Comparison of ENCODE assay signal across 1 cellular context in genomic region chr5:78542321-78542840, GRCh38.
TF ChIP-seq lines count a peak whose summit lies in the region.

No MANE protein-coding gene starts in this region.

TF ChIP-seq in HEK293, 187 proteins besides CTCF, POLR2A, EP300 and RAD21 (continued from another document):
- TF ChIP-seq, protein P1, sequence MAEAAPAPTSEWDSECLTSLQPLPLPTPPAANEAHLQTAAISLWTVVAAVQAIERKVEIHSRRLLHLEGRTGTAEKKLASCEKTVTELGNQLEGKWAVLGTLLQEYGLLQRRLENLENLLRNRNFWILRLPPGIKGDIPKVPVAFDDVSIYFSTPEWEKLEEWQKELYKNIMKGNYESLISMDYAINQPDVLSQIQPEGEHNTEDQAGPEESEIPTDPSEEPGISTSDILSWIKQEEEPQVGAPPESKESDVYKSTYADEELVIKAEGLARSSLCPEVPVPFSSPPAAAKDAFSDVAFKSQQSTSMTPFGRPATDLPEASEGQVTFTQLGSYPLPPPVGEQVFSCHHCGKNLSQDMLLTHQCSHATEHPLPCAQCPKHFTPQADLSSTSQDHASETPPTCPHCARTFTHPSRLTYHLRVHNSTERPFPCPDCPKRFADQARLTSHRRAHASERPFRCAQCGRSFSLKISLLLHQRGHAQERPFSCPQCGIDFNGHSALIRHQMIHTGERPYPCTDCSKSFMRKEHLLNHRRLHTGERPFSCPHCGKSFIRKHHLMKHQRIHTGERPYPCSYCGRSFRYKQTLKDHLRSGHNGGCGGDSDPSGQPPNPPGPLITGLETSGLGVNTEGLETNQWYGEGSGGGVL (tag by site-specific recombination; IDR thresholded peaks at IDR 0.05): no peak
- TF ChIP-seq, protein P2, sequence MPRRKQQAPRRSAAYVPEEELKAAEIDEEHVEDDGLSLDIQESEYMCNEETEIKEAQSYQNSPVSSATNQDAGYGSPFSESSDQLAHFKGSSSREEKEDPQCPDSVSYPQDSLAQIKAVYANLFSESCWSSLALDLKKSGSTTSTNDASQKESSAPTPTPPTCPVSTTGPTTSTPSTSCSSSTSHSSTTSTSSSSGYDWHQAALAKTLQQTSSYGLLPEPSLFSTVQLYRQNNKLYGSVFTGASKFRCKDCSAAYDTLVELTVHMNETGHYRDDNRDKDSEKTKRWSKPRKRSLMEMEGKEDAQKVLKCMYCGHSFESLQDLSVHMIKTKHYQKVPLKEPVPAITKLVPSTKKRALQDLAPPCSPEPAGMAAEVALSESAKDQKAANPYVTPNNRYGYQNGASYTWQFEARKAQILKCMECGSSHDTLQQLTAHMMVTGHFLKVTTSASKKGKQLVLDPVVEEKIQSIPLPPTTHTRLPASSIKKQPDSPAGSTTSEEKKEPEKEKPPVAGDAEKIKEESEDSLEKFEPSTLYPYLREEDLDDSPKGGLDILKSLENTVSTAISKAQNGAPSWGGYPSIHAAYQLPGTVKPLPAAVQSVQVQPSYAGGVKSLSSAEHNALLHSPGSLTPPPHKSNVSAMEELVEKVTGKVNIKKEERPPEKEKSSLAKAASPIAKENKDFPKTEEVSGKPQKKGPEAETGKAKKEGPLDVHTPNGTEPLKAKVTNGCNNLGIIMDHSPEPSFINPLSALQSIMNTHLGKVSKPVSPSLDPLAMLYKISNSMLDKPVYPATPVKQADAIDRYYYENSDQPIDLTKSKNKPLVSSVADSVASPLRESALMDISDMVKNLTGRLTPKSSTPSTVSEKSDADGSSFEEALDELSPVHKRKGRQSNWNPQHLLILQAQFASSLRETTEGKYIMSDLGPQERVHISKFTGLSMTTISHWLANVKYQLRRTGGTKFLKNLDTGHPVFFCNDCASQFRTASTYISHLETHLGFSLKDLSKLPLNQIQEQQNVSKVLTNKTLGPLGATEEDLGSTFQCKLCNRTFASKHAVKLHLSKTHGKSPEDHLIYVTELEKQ (tag by site-specific recombination; IDR thresholded peaks at IDR 0.05; ENCODE audit: borderline replicate concordance): no peak
- TF ChIP-seq ZIC2 (tag by site-specific recombination; IDR thresholded peaks at IDR 0.05): peak; percentile 77; the same call in 1 of the 2 replicates
- no peak for TF ChIP-seq KLF1 (tag by site-specific recombination; IDR thresholded peaks at IDR 0.05)
- TF ChIP-seq ZNF157 (tag by site-specific recombination; IDR thresholded peaks at IDR 0.05): no peak
